In the genomic region with DNA sequence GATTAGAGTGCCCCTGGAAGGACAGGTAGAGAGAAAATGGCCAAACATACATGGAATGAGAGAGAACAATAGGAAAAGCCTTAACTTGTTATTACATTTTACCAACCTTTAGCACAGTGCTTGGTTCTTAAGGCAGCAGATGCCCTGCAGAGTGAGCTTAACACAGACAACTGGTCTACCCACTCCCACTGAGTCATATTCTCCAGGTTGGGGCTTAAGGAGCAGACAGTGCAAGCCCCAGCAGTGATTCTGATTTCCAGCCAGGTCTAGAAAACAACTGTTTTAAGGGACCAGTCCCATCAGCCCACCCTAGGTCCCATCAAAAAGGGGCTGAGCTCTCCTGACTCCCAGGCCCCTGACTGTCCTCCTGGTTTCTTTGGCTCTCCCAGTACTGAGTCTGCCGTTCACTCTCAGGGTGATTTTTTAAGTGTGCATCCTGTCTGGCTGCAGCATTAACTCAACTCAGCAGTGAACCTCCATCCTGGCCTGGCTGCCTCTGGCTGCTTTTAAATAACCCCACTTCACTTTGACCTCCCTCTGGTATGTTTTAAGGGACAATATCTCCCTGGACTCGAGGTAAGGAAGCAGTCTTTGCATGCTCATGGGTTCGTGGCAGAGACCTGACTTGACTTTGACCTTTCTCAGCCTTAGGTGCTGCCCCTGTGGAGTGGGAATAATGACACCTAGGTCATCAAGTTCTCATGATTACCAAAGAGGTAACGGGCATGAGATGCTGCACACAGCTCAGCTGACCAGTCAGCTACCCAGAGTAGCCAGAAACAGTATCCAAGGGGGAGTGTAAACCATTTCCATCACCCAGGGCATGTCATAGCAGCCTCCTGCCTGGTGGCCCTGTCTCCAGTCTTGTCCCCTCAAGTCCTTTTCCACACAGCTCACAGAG, we compare ENCODE assay signal across 15 cellular contexts.
DNase-seq lines count a peak whose midpoint lies in the region; ATAC-seq lines count a peak whose summit lies in the region.
"Had no signal": no experiment of that assay in that cellular context is flagged by ENCODE, and none has a peak within 500 bp of the region (broad histone marks: within the 10 kb centered on the region; RNA-seq: fewer than 3 reads in every experiment).

No MANE protein-coding gene starts in this region.

- peaks cover 9% of the 10 kb centered on the region for H3K4me1 ChIP-seq in BLaER1
- H3K4me1 ChIP-seq: esophagus muscularis mucosa had no signal

- peak; percentile 23 for DNase-seq in activated naive CD8-positive, alpha-beta T cell treated with anti-CD3 and anti-CD28 coated beads for 36 hours
- peak; percentile 5 for DNase-seq in myocyte (ENCODE audit: low read depth)
- DNase-seq in anterior cingulate cortex (lab: John Stamatoyannopoulos, UW): no peak
- DNase-seq in NCI-H187 treated with DMSO at 0.1 percent for 48 hours (lab: John Stamatoyannopoulos, UW): no peak
- DNase-seq in effector CD4-positive, alpha-beta T cell: no peak
- DNase-seq in T-helper 1 cell: no peak
- DNase-seq: DMS53, KG1, left cardiac atrium, NCI-H1694, NCI-H2227 treated with DMSO at 0.1 percent for 48 hours had no signal

- no peaks in the 10 kb centered on the region for H3K9me3 ChIP-seq in BLaER1
- H3K9me3 ChIP-seq: esophagus muscularis mucosa had no signal

- no peak overlapping the region for H3K4me3 Mint-ChIP-seq in activated naive CD8-positive, alpha-beta T cell treated with anti-CD3 and anti-CD28 coated beads for 36 hours

- H3K4me3 ChIP-seq in BLaER1: no peak overlapping the region
- H3K4me3 ChIP-seq: esophagus muscularis mucosa had no signal

- ATAC-seq in GM18520 (IDR thresholded peaks at IDR 0.05; ENCODE audit: unreplicated experiment): peak; percentile 37
- ATAC-seq: left cardiac atrium had no signal

- peaks cover 25% of the 10 kb centered on the region; the same call in 1 of the 2 replicates for H4K20me1 ChIP-seq in BLaER1

- H3K9ac ChIP-seq in BLaER1: no peak overlapping the region

- no peaks in the 10 kb centered on the region for H3K36me3 ChIP-seq in BLaER1
- H3K36me3 ChIP-seq: esophagus muscularis mucosa had no signal

- H3K4me2 ChIP-seq in BLaER1: peak overlapping the region; percentile 48; the same call in 1 of the 2 replicates

- no peaks in the 10 kb centered on the region for H3K27me3 Mint-ChIP-seq in activated naive CD8-positive, alpha-beta T cell treated with anti-CD3 and anti-CD28 coated beads for 36 hours

- H3K36me3 Mint-ChIP-seq in activated naive CD8-positive, alpha-beta T cell treated with anti-CD3 and anti-CD28 coated beads for 36 hours: no peaks in the 10 kb centered on the region

- H3K27me3 ChIP-seq in BLaER1: no peaks in the 10 kb centered on the region

- peaks cover 30% of the 10 kb centered on the region for H3K4me1 Mint-ChIP-seq in activated naive CD8-positive, alpha-beta T cell treated with anti-CD3 and anti-CD28 coated beads for 36 hours

- H3K27ac Mint-ChIP-seq in activated naive CD8-positive, alpha-beta T cell treated with anti-CD3 and anti-CD28 coated beads for 36 hours: no peak overlapping the region
- H3K27ac Mint-ChIP-seq: progenitor cell of endocrine pancreas had no signal

- no peaks in the 10 kb centered on the region for H3K9me3 Mint-ChIP-seq in activated naive CD8-positive, alpha-beta T cell treated with anti-CD3 and anti-CD28 coated beads for 36 hours

- H3K27ac ChIP-seq in BLaER1: no peak overlapping the region
- H3K27ac ChIP-seq: esophagus muscularis mucosa had no signal

Comparison
In these comparisons a context has a peak if more than half of its experiments do, and no peak if none do; other contexts are left out.
1. DNase-seq: peak in activated naive CD8-positive, alpha-beta T cell treated with anti-CD3 and anti-CD28 coated beads for 36 hours (single experiment) and myocyte (single experiment); none in anterior cingulate cortex (0 of 58), NCI-H187 treated with DMSO at 0.1 percent for 48 hours (single experiment), effector CD4-positive, alpha-beta T cell (single experiment) and T-helper 1 cell (0 of 5).